ENCODE assay signal across 26 cellular contexts in genomic region chr1:110648405-110648804, GRCh38. TPM values are rescaled to one million over a fixed set of nuclear protein-coding genes. Genes with fewer than 3 reads are reported as not detected.
"Had no signal": no experiment of that assay in that cellular context is flagged by ENCODE, and none has a peak within 500 bp of the region (broad histone marks: within the 10 kb centered on the region; RNA-seq: fewer than 3 reads in every experiment).

No MANE protein-coding gene starts in this region.

- DNase-seq: activated B cell treated with CpG ODN at 0.5 μM for 24 hours; activated CD4-positive, alpha-beta T cell treated with anti-CD3 and anti-CD28 coated beads, Interleukin-2, amount 10 ng/mL, durations not matched to agents 7 days and 5 days; activated T-cell treated with anti-CD3 and anti-CD28 coated beads, Interleukin-2, amount 50 U/mL, for 24 hours; anterior cingulate cortex; body of pancreas; dermis blood vessel endothelial cell; effector CD4-positive, alpha-beta T cell; esophagus squamous epithelium; foreskin melanocyte; heart right ventricle; left lung; lower lobe of right lung; mesenchymal stem cell; natural killer cell; occipital lobe; psoas muscle; stimulated activated naive CD4-positive, alpha-beta T cell treated with Interleukin-2 at 50 U/mL for 16 hours; trophoblast cell had no signal

- H3K36me3 ChIP-seq: esophagus squamous epithelium, heart right ventricle, left lung, lower lobe of right lung, neural progenitor cell, thoracic aorta had no signal

- ATAC-seq: body of pancreas, psoas muscle had no signal

- H3K79me2 ChIP-seq: parathyroid adenoma had no signal

- H3K4me3 Mint-ChIP-seq: activated B cell treated with CpG ODN at 0.5 μM for 24 hours; activated CD4-positive, alpha-beta T cell treated with anti-CD3 and anti-CD28 coated beads, Interleukin-2, amount 10 ng/mL, durations not matched to agents 7 days and 5 days; activated naive CD4-positive, alpha-beta T cell treated with anti-CD3 and anti-CD28 coated beads, Interleukin-2, amount 50 U/mL, for 24 hours; activated T-cell treated with anti-CD3 and anti-CD28 coated beads, Interleukin-2, amount 50 U/mL, for 24 hours; natural killer cell; neural progenitor cell; T-helper 2 cell treated with Interferon-gamma antibody and Interleukin-4, amounts not matched to agents 5 μg/mL and 100 μg/mL, for 36 hours had no signal

- H3K27ac Mint-ChIP-seq: activated B cell treated with CpG ODN at 0.5 μM for 24 hours; activated CD4-positive, alpha-beta T cell treated with anti-CD3 and anti-CD28 coated beads, Interleukin-2, amount 10 ng/mL, durations not matched to agents 7 days and 5 days; activated naive CD4-positive, alpha-beta T cell treated with anti-CD3 and anti-CD28 coated beads, Interleukin-2, amount 50 U/mL, for 24 hours; activated T-cell treated with anti-CD3 and anti-CD28 coated beads, Interleukin-2, amount 50 U/mL, for 24 hours; activated T-helper 2 cell treated with anti-CD3 and anti-CD28 coated beads, Interferon-gamma antibody, Interleukin-2, Interleukin-4, amounts not matched to agents 10 μg/mL and 5 μg/mL and 100 μg/mL, durations not matched to agents 14 hours and 24 hours and 36 hours; natural killer cell; neural progenitor cell; T-helper 2 cell treated with Interferon-gamma antibody and Interleukin-4, amounts not matched to agents 5 μg/mL and 100 μg/mL, for 36 hours had no signal

- H3K4me3 ChIP-seq: body of pancreas, esophagus squamous epithelium, heart right ventricle, left lung, lower lobe of right lung, neural progenitor cell, psoas muscle, thoracic aorta had no signal

- H3K9me3 Mint-ChIP-seq: activated B cell treated with CpG ODN at 0.5 μM for 24 hours; activated CD4-positive, alpha-beta T cell treated with anti-CD3 and anti-CD28 coated beads, Interleukin-2, amount 10 ng/mL, durations not matched to agents 7 days and 5 days; activated naive CD4-positive, alpha-beta T cell treated with anti-CD3 and anti-CD28 coated beads, Interleukin-2, amount 50 U/mL, for 24 hours; activated T-cell treated with anti-CD3 and anti-CD28 coated beads, Interleukin-2, amount 50 U/mL, for 24 hours; activated T-helper 2 cell treated with anti-CD3 and anti-CD28 coated beads, Interferon-gamma antibody, Interleukin-2, Interleukin-4, amounts not matched to agents 10 μg/mL and 5 μg/mL and 100 μg/mL, durations not matched to agents 14 hours and 24 hours and 36 hours; natural killer cell; neural progenitor cell; T-helper 2 cell treated with Interferon-gamma antibody and Interleukin-4, amounts not matched to agents 5 μg/mL and 100 μg/mL, for 36 hours had no signal

- H3K9me3 ChIP-seq: body of pancreas, esophagus squamous epithelium, left lung, lower lobe of right lung, psoas muscle, thoracic aorta had no signal

- H3K27me3 ChIP-seq: body of pancreas, left lung had no signal

- H3K9ac ChIP-seq: neural progenitor cell, parathyroid adenoma had no signal

- H3K27ac ChIP-seq: body of pancreas, epithelial cell of prostate, lower lobe of right lung, neural progenitor cell, parathyroid adenoma, psoas muscle, thoracic aorta had no signal

- H3K4me1 ChIP-seq: body of pancreas, neural progenitor cell, parathyroid adenoma, psoas muscle had no signal

- H3K27me3 Mint-ChIP-seq: activated B cell treated with CpG ODN at 0.5 μM for 24 hours; activated CD4-positive, alpha-beta T cell treated with anti-CD3 and anti-CD28 coated beads, Interleukin-2, amount 10 ng/mL, durations not matched to agents 7 days and 5 days; activated naive CD4-positive, alpha-beta T cell treated with anti-CD3 and anti-CD28 coated beads, Interleukin-2, amount 50 U/mL, for 24 hours; activated T-cell treated with anti-CD3 and anti-CD28 coated beads, Interleukin-2, amount 50 U/mL, for 24 hours had no signal

- H3K4me2 ChIP-seq: neural progenitor cell had no signal

- H3K36me3 Mint-ChIP-seq: activated naive CD4-positive, alpha-beta T cell treated with anti-CD3 and anti-CD28 coated beads, Interleukin-2, amount 50 U/mL, for 24 hours; natural killer cell; neural progenitor cell had no signal

- H2AFZ ChIP-seq: neural progenitor cell, parathyroid adenoma had no signal

RNA-seq across cellular contexts. Expression of gene KCNA3, which starts 26.3 kb away (rescaled TPM):
- total RNA-seq: dermis blood vessel endothelial cell, glomerular endothelial cell had no signal
- polyA plus RNA-seq: psoas muscle had no signal

RNA-seq across cellular contexts. Expression of gene KCNA2, which starts 42.2 kb away (rescaled TPM):
- total RNA-seq: dermis blood vessel endothelial cell, glomerular endothelial cell had no signal
